25 cellular contexts compared by ENCODE assay signal in the genomic region with DNA sequence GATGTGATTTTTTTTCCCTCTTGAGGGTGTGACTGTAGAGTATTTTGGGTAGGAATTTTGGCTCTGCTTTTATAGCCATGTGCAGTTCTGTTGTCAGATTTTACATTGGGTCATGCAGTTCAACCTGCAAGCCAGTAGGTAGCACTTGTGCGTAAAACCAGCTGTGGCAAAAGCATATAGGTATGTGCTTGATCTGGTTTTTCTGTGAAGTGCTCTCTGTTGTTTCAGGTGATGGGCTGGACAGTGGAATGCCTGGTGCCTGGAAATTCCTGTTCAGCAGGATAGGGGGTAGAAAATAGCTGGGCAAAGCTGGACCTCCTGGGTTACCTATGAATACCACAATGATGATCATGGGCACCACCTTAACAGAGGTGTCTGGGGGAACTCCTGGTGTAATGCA.
A peak's percentile ranks its signal among the peaks of the same experiment; 100 is the strongest.
DNase-seq lines count a peak whose midpoint lies in the region; ATAC-seq and TF ChIP-seq lines count a peak whose summit lies in the region.
"Had no signal": no experiment of that assay in that cellular context is flagged by ENCODE, and none has a peak within 500 bp of the region (broad histone marks: within the 10 kb centered on the region; RNA-seq: fewer than 3 reads in every experiment).

No MANE protein-coding gene starts in this region.

- H3K4me3 ChIP-seq in Jurkat, Clone E6-1 (ENCODE audit: low read length) = no peak overlapping the region
- H3K4me3 ChIP-seq: lung, thoracic aorta had no signal

- TF ChIP-seq CTCF in C4-2B (conservative IDR thresholded peaks at IDR 0.05) = peak; percentile 23
- peak; percentile 58 for TF ChIP-seq CTCF in VCaP (conservative IDR thresholded peaks at IDR 0.05)

- H3K27ac ChIP-seq in C4-2B (no peak overlapping the region), VCaP (no peak overlapping the region)
- H3K27ac ChIP-seq: thoracic aorta had no signal

- no peak for ATAC-seq in GM21390 (IDR thresholded peaks at IDR 0.05; ENCODE audit: unreplicated experiment)
- no peak for ATAC-seq in GM18867 (IDR thresholded peaks at IDR 0.05; ENCODE audit: unreplicated experiment)
- ATAC-seq: activated CD4-positive, CD25-positive, alpha-beta regulatory T cell treated with anti-CD3 and anti-CD28 coated beads, Interleukin-2, amount 50 U/mL, for 24 hours; activated T-cell treated with anti-CD3 and anti-CD28 coated beads, Interleukin-2, amount 50 U/mL, for 4 hours; right cardiac atrium had no signal

- DNase-seq in Jurkat, Clone E6-1 (ENCODE audit: low read depth, low spot score) = peak; percentile 9
- peak; percentile 92 for DNase-seq in islet precursor cell
- no peak for DNase-seq in HT-29 (ENCODE audit: low spot score)
- no peak for DNase-seq in GOT3 (lab: John Stamatoyannopoulos, UW)
- DNase-seq: activated naive CD4-positive, alpha-beta T cell treated with anti-CD3 and anti-CD28 coated beads for 36 hours; activated T-cell treated with anti-CD3 and anti-CD28 coated beads, Interleukin-2, amount 50 U/mL, for 4 hours; anterior cingulate cortex; CD4-positive, alpha-beta T cell; cerebellar nuclear complex; DMS79; effector CD8-positive, alpha-beta T cell; H7; NCI-H187; occipital lobe; OCI-M1; right cardiac atrium; SK-N-SH; stimulated activated CD4-positive, alpha-beta T cell treated with anti-CD3 and anti-CD28 coated beads, Interleukin-15, amount 100 ng/mL, for 24 hours had no signal

Comparison
In these comparisons a context has a peak if more than half of its experiments do, and no peak if none do; other contexts are left out.
1. DNase-seq: peak in Jurkat, Clone E6-1 (single experiment) and islet precursor cell (single experiment); none in HT-29 (single experiment) and GOT3 (single experiment).